In the genomic region with DNA sequence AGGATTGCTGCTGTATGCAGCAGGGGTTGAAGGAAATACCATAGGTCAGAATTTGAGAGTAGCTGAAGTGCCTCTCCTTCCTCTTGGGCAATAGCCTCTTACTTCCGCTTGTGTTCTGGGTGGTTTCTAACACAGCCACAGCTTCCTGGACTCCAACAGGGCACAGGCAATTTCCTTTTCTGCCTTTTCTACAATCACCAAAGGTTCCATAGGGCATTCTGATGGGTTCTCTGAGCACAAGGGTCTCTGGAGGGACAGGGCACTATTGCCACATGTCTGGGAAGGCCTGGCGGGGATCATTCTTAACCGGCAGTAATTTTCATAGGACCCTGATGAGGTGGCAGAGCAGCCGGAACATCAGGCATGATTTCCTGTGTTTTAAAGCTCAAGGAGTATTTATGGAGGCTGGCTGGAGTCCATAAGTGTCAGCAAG, we compare ENCODE assay signal across 1 cellular context.
TF ChIP-seq lines count a peak whose summit lies in the region.

No MANE protein-coding gene starts in this region.

TF ChIP-seq in GM23338, 12 proteins besides CTCF, POLR2A, EP300 and RAD21 (continued from another document):
- TF ChIP-seq, protein P1, sequence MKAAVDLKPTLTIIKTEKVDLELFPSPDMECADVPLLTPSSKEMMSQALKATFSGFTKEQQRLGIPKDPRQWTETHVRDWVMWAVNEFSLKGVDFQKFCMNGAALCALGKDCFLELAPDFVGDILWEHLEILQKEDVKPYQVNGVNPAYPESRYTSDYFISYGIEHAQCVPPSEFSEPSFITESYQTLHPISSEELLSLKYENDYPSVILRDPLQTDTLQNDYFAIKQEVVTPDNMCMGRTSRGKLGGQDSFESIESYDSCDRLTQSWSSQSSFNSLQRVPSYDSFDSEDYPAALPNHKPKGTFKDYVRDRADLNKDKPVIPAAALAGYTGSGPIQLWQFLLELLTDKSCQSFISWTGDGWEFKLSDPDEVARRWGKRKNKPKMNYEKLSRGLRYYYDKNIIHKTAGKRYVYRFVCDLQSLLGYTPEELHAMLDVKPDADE (IDR thresholded peaks at IDR 0.05), result no peak
- TF ChIP-seq ZNF331 (CRISPR knock-in tag; IDR thresholded peaks at IDR 0.05; ENCODE audit: low read depth), result no peak
- no peak for TF ChIP-seq ZNF114 (CRISPR knock-in tag; IDR thresholded peaks at IDR 0.05)
- no peak for TF ChIP-seq ZNF462 (CRISPR knock-in tag; IDR thresholded peaks at IDR 0.05)
- TF ChIP-seq STAT1 (IDR thresholded peaks at IDR 0.05; ENCODE audit: unreplicated experiment), result no peak
- no peak for TF ChIP-seq NANOG (IDR thresholded peaks at IDR 0.05; ENCODE audit: borderline replicate concordance)
